Comparison of ENCODE assay signal across 8 cellular contexts in the genomic region with DNA sequence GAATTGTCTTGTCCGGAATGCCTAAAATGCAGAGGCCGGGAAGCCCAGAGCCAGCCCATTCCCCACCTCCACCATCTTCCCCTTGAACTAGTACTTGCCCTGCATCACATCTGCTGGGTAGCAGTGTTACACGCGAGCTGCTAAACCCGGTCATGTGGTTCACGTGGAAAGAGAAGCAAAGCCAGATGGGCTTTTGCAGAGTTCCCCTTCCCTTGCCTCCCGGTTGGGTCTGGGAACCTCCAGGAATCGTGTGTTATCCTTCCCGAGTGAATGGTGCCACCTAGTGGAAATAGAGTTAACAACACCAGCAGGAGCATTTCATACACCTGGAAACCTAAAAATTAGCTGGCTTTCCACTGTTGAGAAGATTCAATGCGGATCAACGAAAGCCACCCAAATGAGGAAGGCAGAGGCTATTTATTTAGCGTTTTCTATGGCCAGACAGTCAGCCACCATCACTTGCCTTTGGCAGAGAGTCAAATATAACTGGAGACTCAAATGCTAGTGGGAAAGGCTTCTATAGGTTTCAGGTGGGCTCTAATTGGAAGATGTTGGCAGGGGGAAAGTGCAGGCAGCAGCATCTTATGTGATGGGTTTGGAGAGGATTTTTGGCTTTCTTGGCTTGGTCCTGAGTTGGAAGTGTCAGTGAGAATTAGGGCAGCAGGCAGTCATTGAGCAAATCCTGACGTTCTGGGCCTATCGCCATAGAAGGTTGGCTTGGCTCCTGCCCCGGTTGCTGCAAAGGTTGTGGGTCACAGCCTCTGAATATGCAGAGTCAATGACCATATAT. TPM values are rescaled to one million over a fixed set of nuclear protein-coding genes. Genes with fewer than 3 reads are reported as not detected.
A peak's percentile ranks its signal among the peaks of the same experiment; 100 is the strongest.
DNase-seq lines count a peak whose midpoint lies in the region; ATAC-seq and TF ChIP-seq lines count a peak whose summit lies in the region.

No MANE protein-coding gene starts in this region.

- H3K9me3 ChIP-seq in CD4-positive, alpha-beta T cell (ENCODE audit: control insufficient read depth, low read length): no peaks in the 10 kb centered on the region
- no peaks in the 10 kb centered on the region for H3K9me3 ChIP-seq in right cardiac atrium (ENCODE audit: control insufficient read depth, low read length)

- H3K36me3 Mint-ChIP-seq in CD4-positive, alpha-beta T cell (ENCODE audit: low read depth): no peaks in the 10 kb centered on the region

- H3K27me3 ChIP-seq in CD4-positive, alpha-beta T cell (ENCODE audit: control insufficient read depth, insufficient read depth, low read length): no peaks in the 10 kb centered on the region
- H3K27me3 ChIP-seq in right cardiac atrium (ENCODE audit: control insufficient read depth, insufficient read depth): no peaks in the 10 kb centered on the region

- in situ Hi-C loops in astrocyte of the cerebellum (cut with HindIII; ENCODE audit: low sequenced_read_pairs): no loop called here

- intact Hi-C loops in CD4-positive, alpha-beta T cell (cut with DNase I, micrococcal nuclease): loop anchor here (1.0 to 10.0 kb wide), 5 partner anchors 134 to 361 kb away; a partner anchor contains a TSS
- intact Hi-C loops in right cardiac atrium (cut with DNase I): loop anchor here (1.0 to 2.0 kb wide), 3 partner anchors 135 to 137 kb away; no protein-coding TSS in a partner anchor

- CTCF ChIA-PET in CD4-positive, alpha-beta T cell (lab: Charles Lee): interaction anchor here (0.6 to 2.0 kb wide), 7 partner anchors 12 to 357 kb away, joined by 3 to 7 read pairs (median 3); no protein-coding TSS in a partner anchor

- H3K4me3 Mint-ChIP-seq in CD4-positive, alpha-beta T cell: no peak overlapping the region

- H3K27ac Mint-ChIP-seq in CD4-positive, alpha-beta T cell: no peak overlapping the region

- no peak overlapping the region for H3K27ac ChIP-seq in CD4-positive, alpha-beta T cell (ENCODE audit: low read depth, low read length)
- no peak overlapping the region for H3K27ac ChIP-seq in right cardiac atrium (ENCODE audit: low read length)

- peaks cover 42% of the 10 kb centered on the region for H3K27me3 Mint-ChIP-seq in CD4-positive, alpha-beta T cell

- peaks cover 6% of the 10 kb centered on the region for H3K4me1 ChIP-seq in right cardiac atrium (ENCODE audit: control insufficient read depth, insufficient read depth, low read length)

- H3K4me3 ChIP-seq in astrocyte of the cerebellum (ENCODE audit: low read depth, low read length): no peak overlapping the region
- H3K4me3 ChIP-seq in right cardiac atrium (ENCODE audit: low read length): no peak overlapping the region

- WGBS in right cardiac atrium: 17% methylated on average over 15 of the region's 15 CpGs

- peak; percentile 95 for TF ChIP-seq CTCF in CD4-positive, alpha-beta T cell (IDR thresholded peaks at IDR 0.05)
- TF ChIP-seq CTCF in astrocyte of the cerebellum (IDR thresholded peaks at IDR 0.05; ENCODE audit: low read depth, low read length, missing control alignments): peak; percentile 81

- peak in 2 of 10 experiments; percentile 15 to 20 for DNase-seq in CD4-positive, alpha-beta T cell
- peak; percentile 45 for DNase-seq in HCEC 1CT
- peak; percentile 78 for DNase-seq in NCI-H526 treated with DMSO at 0.1 percent for 48 hours (lab: John Stamatoyannopoulos, UW)
- DNase-seq in astrocyte of the cerebellum (ENCODE audit: low read depth): peak; percentile 70
- peak in 2 of 3 donors; percentile 48 to 65 for DNase-seq in right cardiac atrium
- peak; percentile 62 for DNase-seq in renal cortical epithelial cell (ENCODE audit: low read depth)

- no peaks in the 10 kb centered on the region for H3K9me3 Mint-ChIP-seq in CD4-positive, alpha-beta T cell

- POLR2A ChIA-PET in CD4-positive, alpha-beta T cell (lab: Charles Lee): interaction anchor here (0.5 to 1.0 kb wide), 2 partner anchors 129 to 176 kb away, joined by 3 to 4 read pairs; no protein-coding TSS in a partner anchor

- no peak for ATAC-seq in CD4-positive, alpha-beta T cell (ENCODE audit: poor library complexity)
- peak; percentile 69 to 74 for ATAC-seq in right cardiac atrium
- no peak for ATAC-seq in GM18498 (IDR thresholded peaks at IDR 0.05; ENCODE audit: unreplicated experiment)
- no peak for ATAC-seq in HG03025 (IDR thresholded peaks at IDR 0.05; ENCODE audit: low FRiP score, unreplicated experiment)

- peaks cover 18% of the 10 kb centered on the region for H3K4me1 Mint-ChIP-seq in CD4-positive, alpha-beta T cell (ENCODE audit: low read depth)

RNA-seq across cellular contexts. Expression of a gene that starts 12.9 kb away (rescaled TPM):
- total RNA-seq in CD4-positive, alpha-beta T cell: not detected
- total RNA-seq in right cardiac atrium (10 to 100 TPM; 10.7 to 16.6 (median 12.3) TPM), renal cortical epithelial cell (13.5 and 67.9 TPM in 2 replicates)
- polyA plus RNA-seq in right cardiac atrium: 8.7 TPM

RNA-seq across cellular contexts. Expression of a gene that starts 19.2 kb away (rescaled TPM):
- total RNA-seq in CD4-positive, alpha-beta T cell: 10 to 100 TPM; 14.8 to 15.7 TPM
- 10 to 100 TPM; 13.2 to 17.9 (median 14.9) TPM for total RNA-seq in right cardiac atrium
- 11.7 TPM for polyA plus RNA-seq in right cardiac atrium
- total RNA-seq in renal cortical epithelial cell: 15.6 and 19.4 TPM in 2 replicates

RNA-seq across cellular contexts. Expression of a gene that starts 43.0 kb away (rescaled TPM):
- total RNA-seq in CD4-positive, alpha-beta T cell: 10 to 100 TPM; 73.7 to 84.4 TPM
- total RNA-seq in right cardiac atrium (100 to 1,000 TPM; 460 to 569 (median 505) TPM), renal cortical epithelial cell (208 and 306 TPM in 2 replicates)
- 860 TPM for polyA plus RNA-seq in right cardiac atrium

Comparison
In these comparisons a context has a peak if more than half of its experiments do, and no peak if none do; other contexts are left out.
1. ATAC-seq: peak in right cardiac atrium (2 of 2); none in CD4-positive, alpha-beta T cell (single experiment), GM18498 (single experiment) and HG03025 (single experiment).
2. RNA of a gene that starts 12.9 kb away (total RNA-seq): 13.5 to 67.9 TPM in renal cortical epithelial cell and 10.7 to 16.6 TPM in right cardiac atrium; not detected in CD4-positive, alpha-beta T cell; every median in the first group is over 10 times any median in the second.